ENCODE assay signal across 8 cellular contexts in genomic region chr15:88904257-88904807, GRCh38. TPM values are rescaled to one million over a fixed set of nuclear protein-coding genes. Genes with fewer than 3 reads are reported as not detected.
DNase-seq lines count a peak whose midpoint lies in the region; ATAC-seq and TF ChIP-seq lines count a peak whose summit lies in the region.

No MANE protein-coding gene starts in this region.

- peaks cover 20% of the 10 kb centered on the region for H3K4me1 Mint-ChIP-seq in stimulated activated naive CD8-positive, alpha-beta T cell treated with anti-CD3 and anti-CD28 coated beads, Interleukin-15, Interleukin-2, amounts not matched to agents 100 ng/mL and 50 ng/mL, for 24 hours (ENCODE audit: low read depth)
- H3K4me1 Mint-ChIP-seq in activated CD8-positive, alpha-beta T cell treated with anti-CD3 and anti-CD28 coated beads, Interleukin-2, amount 10 ng/mL, durations not matched to agents 7 days and 5 days (ENCODE audit: low read depth), result peaks cover 29% of the 10 kb centered on the region

- intact Hi-C loops in vagina (cut with DNase I), result no loop called here

- H3K4me3 ChIP-seq in vagina, result no peak overlapping the region

- TF ChIP-seq CTCF in vagina (IDR thresholded peaks at IDR 0.05) (no peak), GM10266 (IDR thresholded peaks at IDR 0.05; ENCODE audit: control insufficient read depth, insufficient read depth, low read depth, missing control alignments) (no peak)

- ATAC-seq in stimulated activated naive CD8-positive, alpha-beta T cell treated with anti-CD3 and anti-CD28 coated beads, Interleukin-15, Interleukin-2, amounts not matched to agents 100 U/mL and 50 U/mL, for 24 hours, result no peak
- ATAC-seq in HG02885 (IDR thresholded peaks at IDR 0.05; ENCODE audit: poor library complexity, unreplicated experiment), result peak; percentile 23
- ATAC-seq in activated CD8-positive, alpha-beta T cell treated with anti-CD3 and anti-CD28 coated beads, Interleukin-2, amount 10 ng/mL, durations not matched to agents 7 days and 5 days, result no peak

- POLR2A ChIA-PET in activated CD8-positive, alpha-beta T cell treated with anti-CD3 and anti-CD28 coated beads, Interleukin-2, amount 10 ng/mL, durations not matched to agents 7 days and 5 days (lab: Charles Lee), result interaction anchor here (0.9 to 2.9 kb wide), 6 partner anchors 9 to 437 kb away, joined by 3 to 18 read pairs (median 4); partner anchors contain the start of genes HAPLN3, ISG20, MFGE8 and MRPL46

- H3K9me3 ChIP-seq in vagina, result no peaks in the 10 kb centered on the region

- peak overlapping the region; percentile 29 for H3K27ac Mint-ChIP-seq in stimulated activated naive CD8-positive, alpha-beta T cell treated with anti-CD3 and anti-CD28 coated beads, Interleukin-15, Interleukin-2, amounts not matched to agents 100 ng/mL and 50 ng/mL, for 24 hours
- peak overlapping the region; percentile 84 for H3K27ac Mint-ChIP-seq in activated CD8-positive, alpha-beta T cell treated with anti-CD3 and anti-CD28 coated beads, Interleukin-2, amount 10 ng/mL, durations not matched to agents 7 days and 5 days

- no peaks in the 10 kb centered on the region for H3K27me3 Mint-ChIP-seq in stimulated activated naive CD8-positive, alpha-beta T cell treated with anti-CD3 and anti-CD28 coated beads, Interleukin-15, Interleukin-2, amounts not matched to agents 100 ng/mL and 50 ng/mL, for 24 hours
- no peaks in the 10 kb centered on the region for H3K27me3 Mint-ChIP-seq in activated CD8-positive, alpha-beta T cell treated with anti-CD3 and anti-CD28 coated beads, Interleukin-2, amount 10 ng/mL, durations not matched to agents 7 days and 5 days (ENCODE audit: low read depth)

- DNase-seq in stimulated activated naive CD8-positive, alpha-beta T cell treated with anti-CD3 and anti-CD28 coated beads, Interleukin-15, Interleukin-2, amounts not matched to agents 100 U/mL and 50 U/mL, for 24 hours, result no peak
- no peak for DNase-seq in activated CD8-positive, alpha-beta T cell treated with anti-CD3 and anti-CD28 coated beads, Interleukin-2, amount 10 ng/mL, durations not matched to agents 7 days and 5 days
- DNase-seq in vagina (ENCODE audit: extremely low spot score in 2 of 2) (no peak), NOMO-1 treated with DMSO at 0.1 percent for 48 hours (lab: John Stamatoyannopoulos, UW; ENCODE audit: unreplicated experiment) (no peak), NCI-H187 (lab: John Stamatoyannopoulos, UW) (no peak), GM10266 (ENCODE audit: extremely low spot score) (no peak)

- H3K4me3 Mint-ChIP-seq in stimulated activated naive CD8-positive, alpha-beta T cell treated with anti-CD3 and anti-CD28 coated beads, Interleukin-15, Interleukin-2, amounts not matched to agents 100 ng/mL and 50 ng/mL, for 24 hours, result no peak overlapping the region
- peak overlapping the region; percentile 2 for H3K4me3 Mint-ChIP-seq in activated CD8-positive, alpha-beta T cell treated with anti-CD3 and anti-CD28 coated beads, Interleukin-2, amount 10 ng/mL, durations not matched to agents 7 days and 5 days

- H3K9me3 Mint-ChIP-seq in stimulated activated naive CD8-positive, alpha-beta T cell treated with anti-CD3 and anti-CD28 coated beads, Interleukin-15, Interleukin-2, amounts not matched to agents 100 ng/mL and 50 ng/mL, for 24 hours, result no peaks in the 10 kb centered on the region
- H3K9me3 Mint-ChIP-seq in activated CD8-positive, alpha-beta T cell treated with anti-CD3 and anti-CD28 coated beads, Interleukin-2, amount 10 ng/mL, durations not matched to agents 7 days and 5 days (ENCODE audit: insufficient read depth), result no peaks in the 10 kb centered on the region

- no peak for TF ChIP-seq POLR2A in vagina (IDR thresholded peaks at IDR 0.05)

- H3K4me1 ChIP-seq in vagina, result peaks cover 69% of the 10 kb centered on the region

- H3K27me3 ChIP-seq in vagina, result no peaks in the 10 kb centered on the region

- CTCF ChIA-PET in activated CD8-positive, alpha-beta T cell treated with anti-CD3 and anti-CD28 coated beads, Interleukin-2, amount 10 ng/mL, durations not matched to agents 7 days and 5 days (lab: Charles Lee), result interaction anchor here (0.6 to 2.6 kb wide), 64 partner anchors 9 to 1290 kb away, joined by 3 to 36 read pairs (median 5); partner anchors contain the start of genes FANCI, HAPLN3, ISG20 and MFGE8

- no peaks in the 10 kb centered on the region for H3K36me3 Mint-ChIP-seq in stimulated activated naive CD8-positive, alpha-beta T cell treated with anti-CD3 and anti-CD28 coated beads, Interleukin-15, Interleukin-2, amounts not matched to agents 100 ng/mL and 50 ng/mL, for 24 hours (ENCODE audit: low read depth)
- peaks cover 8% of the 10 kb centered on the region for H3K36me3 Mint-ChIP-seq in activated CD8-positive, alpha-beta T cell treated with anti-CD3 and anti-CD28 coated beads, Interleukin-2, amount 10 ng/mL, durations not matched to agents 7 days and 5 days (ENCODE audit: low read depth)

- H3K36me3 ChIP-seq in vagina, result peaks cover 0 to 42% of the 10 kb centered on the region in 2 donors

- H3K27ac ChIP-seq in vagina, result peak overlapping the region; percentile 89

RNA-seq across cellular contexts. Expression of gene MFGE8, which starts 8.8 kb away (rescaled TPM):
- total RNA-seq in activated CD8-positive, alpha-beta T cell treated with anti-CD3 and anti-CD28 coated beads, Interleukin-2, amount 10 ng/mL, durations not matched to agents 7 days and 5 days, result 10 to 100 TPM; 34.7 to 44.8 TPM
- total RNA-seq in vagina, result 513 TPM

RNA-seq across cellular contexts. Expression of gene HAPLN3, which starts 9.0 kb away (rescaled TPM):
- total RNA-seq in activated CD8-positive, alpha-beta T cell treated with anti-CD3 and anti-CD28 coated beads, Interleukin-2, amount 10 ng/mL, durations not matched to agents 7 days and 5 days, result 10 to 100 TPM; 75.7 to 79.0 TPM
- 16.9 TPM for total RNA-seq in vagina

Comparison
In these comparisons a context has a peak if more than half of its experiments do, and no peak if none do; other contexts are left out.
1. RNA of gene MFGE8, which starts 8.8 kb away (total RNA-seq): 513 TPM in vagina (single experiment); 34.7 to 44.8 TPM in activated CD8-positive, alpha-beta T cell treated with anti-CD3 and anti-CD28 coated beads, Interleukin-2, amount 10 ng/mL, durations not matched to agents 7 days and 5 days; every median in the first group is over 10 times any median in the second.